In the genomic region with DNA sequence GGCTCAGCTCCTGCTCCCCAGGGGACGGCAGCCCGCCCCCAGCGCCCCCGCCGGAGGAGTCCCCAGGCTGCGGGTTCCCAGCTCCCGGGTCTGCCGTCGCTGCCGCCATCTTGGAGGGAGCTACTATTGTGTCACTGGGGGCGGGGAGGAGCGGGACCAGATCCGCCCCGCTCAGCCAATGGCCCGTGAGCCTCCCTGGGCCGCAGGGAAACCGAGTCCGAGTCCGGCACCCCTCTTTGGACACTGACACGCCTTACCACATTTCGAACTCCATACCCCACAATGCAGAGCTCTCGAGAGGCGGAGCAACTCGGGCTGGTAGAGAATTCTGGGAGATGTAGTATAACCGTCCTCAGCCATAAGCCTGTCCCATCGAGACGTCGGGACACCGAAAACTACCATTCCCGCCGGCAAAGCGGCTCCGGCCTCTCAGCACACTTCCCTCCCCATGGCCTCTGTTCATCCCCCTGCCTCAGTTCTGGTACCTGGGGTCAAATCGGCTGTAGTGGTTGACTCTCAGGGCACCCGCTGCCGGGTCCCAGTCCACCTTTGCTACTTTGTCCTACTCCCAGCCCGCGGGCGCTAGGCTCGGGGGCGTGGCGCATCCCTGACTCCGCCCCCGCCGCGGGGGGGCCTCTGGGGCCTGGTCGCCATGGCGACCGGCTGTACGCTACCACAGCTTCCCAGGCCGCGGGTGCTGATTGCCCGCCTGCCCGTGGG, we compare ENCODE assay signal across 8 cellular contexts. TPM values are rescaled to one million over a fixed set of nuclear protein-coding genes. Genes with fewer than 3 reads are reported as not detected.
DNase-seq lines count a peak whose midpoint lies in the region; ATAC-seq and TF ChIP-seq lines count a peak whose summit lies in the region.

A gene (minus strand): TSS at position 133 of the 720 bp plus-strand sequence. CDS start 24 bp downstream, at position 109.
A gene with protein sequence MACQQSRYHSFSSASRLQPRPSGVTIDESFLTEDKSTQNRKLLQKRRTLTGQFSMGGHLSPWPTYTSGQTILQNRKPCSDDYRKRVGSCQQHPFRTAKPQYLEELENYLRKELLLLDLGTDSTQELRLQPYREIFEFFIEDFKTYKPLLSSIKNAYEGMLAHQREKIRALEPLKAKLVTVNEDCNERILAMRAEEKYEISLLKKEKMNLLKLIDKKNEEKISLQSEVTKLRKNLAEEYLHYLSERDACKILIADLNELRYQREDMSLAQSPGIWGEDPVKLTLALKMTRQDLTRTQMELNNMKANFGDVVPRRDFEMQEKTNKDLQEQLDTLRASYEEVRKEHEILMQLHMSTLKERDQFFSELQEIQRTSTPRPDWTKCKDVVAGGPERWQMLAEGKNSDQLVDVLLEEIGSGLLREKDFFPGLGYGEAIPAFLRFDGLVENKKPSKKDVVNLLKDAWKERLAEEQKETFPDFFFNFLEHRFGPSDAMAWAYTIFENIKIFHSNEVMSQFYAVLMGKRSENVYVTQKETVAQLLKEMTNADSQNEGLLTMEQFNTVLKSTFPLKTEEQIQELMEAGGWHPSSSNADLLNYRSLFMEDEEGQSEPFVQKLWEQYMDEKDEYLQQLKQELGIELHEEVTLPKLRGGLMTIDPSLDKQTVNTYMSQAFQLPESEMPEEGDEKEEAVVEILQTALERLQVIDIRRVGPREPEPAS (plus strand): TSS at position 462 of the 720 bp plus-strand sequence. CDS start 261 bp downstream, outside the sequence.

- H3K27me3 ChIP-seq in BLaER1: no peaks in the 10 kb centered on the region
- H3K27me3 ChIP-seq in colonic mucosa: no peaks in the 10 kb centered on the region

- H3K36me3 ChIP-seq in BLaER1 (peaks cover 31% of the 10 kb centered on the region), colonic mucosa (no peaks in the 10 kb centered on the region)

- H3K9me3 ChIP-seq in BLaER1: no peaks in the 10 kb centered on the region
- H3K9me3 ChIP-seq in colonic mucosa: no peaks in the 10 kb centered on the region

- H3K4me1 ChIP-seq in BLaER1: peaks cover 51% of the 10 kb centered on the region
- H3K4me1 ChIP-seq in colonic mucosa: peaks cover 7% of the 10 kb centered on the region

- peak; percentile 95 for ATAC-seq in GM19324 (IDR thresholded peaks at IDR 0.05; ENCODE audit: low FRiP score, unreplicated experiment)
- peak; percentile 85 for ATAC-seq in HG03460 (IDR thresholded peaks at IDR 0.05; ENCODE audit: unreplicated experiment)

- H3K27ac ChIP-seq in BLaER1: peak within 1 kb of the TSS; percentile 90
- peak within 1 kb of the TSS; percentile 65 for H3K27ac ChIP-seq in colonic mucosa

- intact Hi-C loops in colonic mucosa (cut with DNase I): no loop called here

- TF ChIP-seq CTCF in colonic mucosa (IDR thresholded peaks at IDR 0.05): no peak

- DNase-seq in NCI-H524 treated with DMSO at 0.1 percent for 48 hours (lab: John Stamatoyannopoulos, UW): peak; percentile 98
- peak; percentile 97 for DNase-seq in activated CD4-positive, alpha-beta T cell treated with anti-CD3 and anti-CD28 coated beads for 48 hours
- DNase-seq in colonic mucosa: peak; percentile 96
- DNase-seq in kidney tubule cell (ENCODE audit: low spot score): peak; percentile 100
- DNase-seq in stimulated activated CD4-positive, alpha-beta T cell treated with anti-CD3 and anti-CD28 coated beads, Interleukin-1b, Interleukin-23, amount 100 ng/mL, for 1 hour (ENCODE audit: low read depth in 2 of 2): peak; percentile 86 to 94

- peaks cover 19% of the 10 kb centered on the region for H4K20me1 ChIP-seq in BLaER1

- peak within 1 kb of the TSS; percentile 98 for H3K4me2 ChIP-seq in BLaER1

- H3K4me3 ChIP-seq in BLaER1 (peak within 1 kb of the TSS; percentile 92), colonic mucosa (peak within 1 kb of the TSS; percentile 100)

- H3K9ac ChIP-seq in BLaER1 (peak within 1 kb of the TSS; percentile 96), colonic mucosa (ENCODE audit: low read depth in 2 of 2, low read length in 2 of 2) (peak within 1 kb of the TSS; percentile 87 to 92)

RNA-seq across cellular contexts. Expression of the first gene that starts in this region (rescaled TPM):
- 10 to 100 TPM; 14.7 to 22.5 TPM for total RNA-seq in colonic mucosa

RNA-seq across cellular contexts. Expression of the second gene that starts in this region (rescaled TPM):
- under 1 TPM; 0.13 to 0.30 TPM for total RNA-seq in colonic mucosa

Comparison
In these comparisons a context has a peak if more than half of its experiments do, and no peak if none do; other contexts are left out.
1. Peak in every context shown above with its lines: DNase-seq, ATAC-seq, H3K4me3 ChIP-seq and H3K27ac ChIP-seq.